In genomic region chr2:9984217-9984739, GRCh38 we compare ENCODE assay signal across 8 cellular contexts. TPM values are rescaled to one million over a fixed set of nuclear protein-coding genes. Genes with fewer than 3 reads are reported as not detected.
DNase-seq lines count a peak whose midpoint lies in the region; ATAC-seq, FAIRE-seq and TF ChIP-seq lines count a peak whose summit lies in the region.

No MANE protein-coding gene starts in this region.

- in situ Hi-C loops in mammary epithelial cell (cut with MboI; ENCODE audit: low sequenced_read_pairs in 2 of 2): no loop called here

- H3K27me3 ChIP-seq in Caco-2 (replicated peaks; ENCODE audit: control insufficient read depth, insufficient read depth, low read length) (no peaks in the 10 kb centered on the region), mammary epithelial cell (ENCODE audit: insufficient read depth, low read length) (no peaks in the 10 kb centered on the region)

- no peak overlapping the region for H3K9ac ChIP-seq in mammary epithelial cell (ENCODE audit: insufficient read depth, low read length)

- no peak overlapping the region for H3K4me2 ChIP-seq in mammary epithelial cell (ENCODE audit: insufficient read depth, low read depth, low read length)

- ATAC-seq in GM21723 (IDR thresholded peaks at IDR 0.05; ENCODE audit: unreplicated experiment): peak; percentile 59
- peak; percentile 71 to 79 for ATAC-seq in stimulated activated naive B cell treated with anti-CD40 and anti-IgM and Interleukin-4, amounts not matched to agents 10 μg/mL and 1 μg/mL and 100 μg/mL, for 72 hours (replicated peaks)

- POLR2A ChIA-PET in Caco-2 (lab: Charles Lee): interaction anchor here (1.0 to 1.1 kb wide), 2 partner anchors 59 to 146 kb away, joined by 4 read pairs; partner anchors contain the start of gene KLF11

- H3K4me3 ChIP-seq in Caco-2 (ENCODE audit: low read depth, low read length) (no peak overlapping the region), mammary epithelial cell (replicated peaks in 1 of 3; ENCODE audit: insufficient read depth in 1 of 3, low read depth in 2 of 3, low read length in 3 of 3) (no peak overlapping the region)

- no peak overlapping the region for H3K27ac Mint-ChIP-seq in Caco-2 (ENCODE audit: unreplicated experiment)
- no peak overlapping the region for H3K27ac Mint-ChIP-seq in stimulated activated naive B cell treated with anti-CD40 and anti-IgM and Interleukin-4, amounts not matched to agents 10 μg/mL and 1 μg/mL and 100 μg/mL, for 72 hours

- H3K4me1 ChIP-seq in Caco-2: no peaks in the 10 kb centered on the region
- no peaks in the 10 kb centered on the region for H3K4me1 ChIP-seq in mammary epithelial cell (ENCODE audit: insufficient read depth, low read length)

- no peak overlapping the region for H3K4me3 Mint-ChIP-seq in Caco-2 (ENCODE audit: unreplicated experiment)
- no peak overlapping the region for H3K4me3 Mint-ChIP-seq in stimulated activated naive B cell treated with anti-CD40 and anti-IgM and Interleukin-4, amounts not matched to agents 10 μg/mL and 1 μg/mL and 100 μg/mL, for 72 hours

- H3K27ac ChIP-seq in mammary epithelial cell (ENCODE audit: insufficient read depth, low read depth, low read length): no peak overlapping the region

- H4K20me1 ChIP-seq in mammary epithelial cell (ENCODE audit: insufficient read depth, low read length): no peaks in the 10 kb centered on the region

- TF ChIP-seq CTCF in Caco-2 (IDR thresholded peaks at IDR 0.05; ENCODE audit: insufficient read depth in 1 of 2, low read depth in 1 of 2, low read length in 1 of 2, severe bottlenecking in 1 of 2, unreplicated experiment in 1 of 2): peak; percentile 57 to 72
- TF ChIP-seq CTCF in mammary epithelial cell (conservative IDR thresholded peaks at IDR 0.05 in 1 of 2, IDR thresholded peaks at IDR 0.05 in 1 of 2; ENCODE audit: extremely low read depth in 1 of 2, insufficient read depth in 1 of 2, low read depth in 1 of 2, low read length in 2 of 2): peak; percentile 65 to 79

- intact Hi-C loops in Caco-2 (cut with micrococcal nuclease; ENCODE audit: unreplicated experiment): loop anchor here (1.0 kb wide), 1 partner anchor 64 kb away; no protein-coding TSS in a partner anchor
- intact Hi-C loops in mammary epithelial cell (cut with micrococcal nuclease): loop anchor here (1.0 to 10.0 kb wide), 3 partner anchors 64 to 451 kb away; no protein-coding TSS in a partner anchor

- no peaks in the 10 kb centered on the region for H3K36me3 Mint-ChIP-seq in Caco-2 (ENCODE audit: insufficient read depth, unreplicated experiment)
- no peaks in the 10 kb centered on the region for H3K36me3 Mint-ChIP-seq in stimulated activated naive B cell treated with anti-CD40 and anti-IgM and Interleukin-4, amounts not matched to agents 10 μg/mL and 1 μg/mL and 100 μg/mL, for 72 hours

- 14% methylated on average over 7 of the region's 7 CpGs for WGBS in mammary epithelial cell (ENCODE audit: low coverage, missing lambda C conversion rate)

- CTCF ChIA-PET in Caco-2 (lab: Charles Lee): interaction anchor here (0.6 to 1.6 kb wide), 32 partner anchors 9 to 451 kb away, joined by 3 to 35 read pairs (median 4); partner anchors contain the start of gene TAF1B
- CTCF ChIA-PET in mammary epithelial cell (lab: Charles Lee; ENCODE audit: low non-redundant PET): interaction anchor here (0.6 to 1.4 kb wide), 9 partner anchors 35 to 425 kb away, joined by 3 to 19 read pairs (median 3); no protein-coding TSS in a partner anchor

- no TSS peak for BruUV-seq in Caco-2 (replicated peaks; lab: Mats Ljungman, UMichigan)
- no TSS peak for BruUV-seq in mammary epithelial cell (replicated peaks; lab: Mats Ljungman, UMichigan)

- H3K9me3 ChIP-seq in Caco-2 (no peaks in the 10 kb centered on the region), mammary epithelial cell (replicated peaks; ENCODE audit: insufficient read depth, low read length) (no peaks in the 10 kb centered on the region)

- no peaks in the 10 kb centered on the region for H3K79me2 ChIP-seq in mammary epithelial cell (ENCODE audit: insufficient read depth, low read length)

- H3K9me3 Mint-ChIP-seq in Caco-2 (ENCODE audit: unreplicated experiment): no peaks in the 10 kb centered on the region
- H3K9me3 Mint-ChIP-seq in stimulated activated naive B cell treated with anti-CD40 and anti-IgM and Interleukin-4, amounts not matched to agents 10 μg/mL and 1 μg/mL and 100 μg/mL, for 72 hours: no peaks in the 10 kb centered on the region

- H3K4me1 Mint-ChIP-seq in Caco-2 (ENCODE audit: low read depth, unreplicated experiment): no peaks in the 10 kb centered on the region
- peaks cover 4 to 8% of the 10 kb centered on the region in 2 donors for H3K4me1 Mint-ChIP-seq in stimulated activated naive B cell treated with anti-CD40 and anti-IgM and Interleukin-4, amounts not matched to agents 10 μg/mL and 1 μg/mL and 100 μg/mL, for 72 hours

- H3K36me3 ChIP-seq in Caco-2 (ENCODE audit: control insufficient read depth, insufficient read depth, low read length): no peaks in the 10 kb centered on the region
- no peaks in the 10 kb centered on the region for H3K36me3 ChIP-seq in mammary epithelial cell (ENCODE audit: insufficient read depth, low read length)

- no peak overlapping the region for H2AFZ ChIP-seq in mammary epithelial cell (ENCODE audit: low read depth, low read length)

- DNase-seq in Caco-2: peak in 1 of 2 experiments; percentile 57
- peak; percentile 66 for DNase-seq in NOMO-1 treated with DMSO at 0.1 percent for 48 hours (lab: John Stamatoyannopoulos, UW; ENCODE audit: unreplicated experiment)
- peak; percentile 11 for DNase-seq in mammary epithelial cell
- no peak for DNase-seq in stimulated activated naive B cell treated with anti-CD40 and anti-IgM and Interleukin-4, amounts not matched to agents 10 μg/mL and 1 μg/mL and 100 μg/mL, for 72 hours
- DNase-seq in GOT3 (lab: John Stamatoyannopoulos, UW): no peak
- DNase-seq in UCSD-AML1 (lab: John Stamatoyannopoulos, UW; ENCODE audit: unreplicated experiment): no peak

- peak; percentile 81 for FAIRE-seq in islet of Langerhans (lab: Jason Lieb, UNC)

- dilution Hi-C loops in mammary epithelial cell (cut with HindIII; ENCODE audit: low sequenced_read_pairs): no loop called here

- no peaks in the 10 kb centered on the region for H3K27me3 Mint-ChIP-seq in Caco-2 (ENCODE audit: insufficient read depth, unreplicated experiment)
- peaks cover 17 to 20% of the 10 kb centered on the region in 2 donors for H3K27me3 Mint-ChIP-seq in stimulated activated naive B cell treated with anti-CD40 and anti-IgM and Interleukin-4, amounts not matched to agents 10 μg/mL and 1 μg/mL and 100 μg/mL, for 72 hours

RNA-seq across cellular contexts. Expression of gene GRHL1, which starts 32.8 kb away (rescaled TPM):
- total RNA-seq in Caco-2 (2022) (10.5 and 11.6 TPM in 2 replicates), mammary epithelial cell (1 to 10 TPM; 2.2 to 6.0 TPM)
- polyA plus RNA-seq in mammary epithelial cell: 1.8 TPM
- 1.4 TPM for polyA minus RNA-seq in mammary epithelial cell

RNA-seq across cellular contexts. Expression of gene KLF11, which starts 59.1 kb away (rescaled TPM):
- total RNA-seq in Caco-2 (2022) (21.0 and 22.9 TPM in 2 replicates), mammary epithelial cell (1 to 10 TPM; 5.9 to 7.8 TPM)
- 7.7 TPM for polyA plus RNA-seq in mammary epithelial cell
- 36.0 TPM for polyA minus RNA-seq in mammary epithelial cell

Comparison
In these comparisons a context has a peak if more than half of its experiments do, and no peak if none do; other contexts are left out.
1. DNase-seq: peak in NOMO-1 treated with DMSO at 0.1 percent for 48 hours (single experiment) and mammary epithelial cell (single experiment); none in stimulated activated naive B cell treated with anti-CD40 and anti-IgM and Interleukin-4, amounts not matched to agents 10 μg/mL and 1 μg/mL and 100 μg/mL, for 72 hours (single experiment), GOT3 (single experiment) and UCSD-AML1 (single experiment).